Comparison of ENCODE assay signal across 27 cellular contexts in the genomic region with DNA sequence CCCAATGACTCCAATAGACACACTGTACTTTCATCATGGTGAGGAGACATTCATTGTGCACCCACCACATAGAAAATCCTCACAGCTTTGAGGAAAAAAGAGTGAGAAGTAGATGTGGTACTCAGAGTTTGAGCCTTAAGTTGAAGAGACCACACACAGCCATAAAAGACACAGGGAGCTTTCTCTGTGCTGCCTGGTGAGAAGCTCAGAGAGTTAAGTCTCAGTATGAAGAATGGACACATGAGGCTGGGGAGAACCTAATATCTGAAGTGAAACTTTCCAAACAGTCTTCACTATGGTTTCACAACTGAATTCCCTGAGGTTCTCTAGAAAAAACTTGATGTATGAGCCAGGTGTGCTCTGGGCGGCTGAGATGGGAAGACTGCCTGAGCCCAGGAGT.
"Had no signal": no experiment of that assay in that cellular context is flagged by ENCODE, and none has a peak within 500 bp of the region (broad histone marks: within the 10 kb centered on the region; RNA-seq: fewer than 3 reads in every experiment).

No MANE protein-coding gene starts in this region.

- ATAC-seq: psoas muscle; right cardiac atrium; right lobe of liver; stimulated activated effector memory CD8-positive, alpha-beta T cell treated with anti-CD3 and anti-CD28 coated beads, Interleukin-12 subunit alpha, Interleukin-12 subunit beta, amount 100 ng/mL, for 72 hours; stimulated activated naive B cell treated with anti-CD40 and anti-IgM and Interleukin-4, amounts not matched to agents 10 μg/mL and 1 μg/mL and 100 μg/mL, for 72 hours had no signal

- H3K9me3 ChIP-seq: ovary, psoas muscle, right lobe of liver, sigmoid colon, thyroid gland, vagina had no signal

- DNase-seq: occipital lobe; ovary; posterior cingulate gyrus; psoas muscle; right cardiac atrium; right lobe of liver; sigmoid colon; small intestine; stimulated activated CD4-positive, alpha-beta T cell treated with anti-CD3 and anti-CD28 coated beads, Interleukin-15, amount 100 ng/mL, for 24 hours; stimulated activated CD4-positive, alpha-beta T cell treated with anti-CD3 and anti-CD28 coated beads, Interleukin-2, amount 100 ng/mL, for 24 hours; stimulated activated CD4-positive, alpha-beta T cell treated with anti-CD3 and anti-CD28 coated beads, Interleukin-2, amount 100 ng/mL, for 48 hours; stimulated activated CD4-positive, alpha-beta T cell treated with anti-CD3 and anti-CD28 coated beads, Interleukin-4, amount 100 ng/mL, for 24 hours; stimulated activated naive B cell treated with anti-CD40 and anti-IgM and Interleukin-4, amounts not matched to agents 10 μg/mL and 1 μg/mL and 100 μg/mL, for 72 hours; stimulated activated naive CD4-positive, alpha-beta T cell treated with Interleukin-2 at 50 U/mL for 16 hours; stomach; thyroid gland; trophoblast cell; upper lobe of left lung had no signal

- H3K36me3 ChIP-seq: neural progenitor cell, ovary, thyroid gland had no signal

- H3K4me1 Mint-ChIP-seq: nephron; neural progenitor cell; stimulated activated naive B cell treated with anti-CD40 and anti-IgM and Interleukin-4, amounts not matched to agents 10 μg/mL and 1 μg/mL and 100 μg/mL, for 72 hours had no signal

- H3K4me3 ChIP-seq: neural progenitor cell, ovary, psoas muscle, right lobe of liver, sigmoid colon, stomach, thoracic aorta, thyroid gland, tibial nerve, upper lobe of left lung, vagina had no signal

- H2AFZ ChIP-seq: neural progenitor cell, parathyroid adenoma had no signal

- H3K4me1 ChIP-seq: neural progenitor cell, parathyroid adenoma, psoas muscle, right lobe of liver, sigmoid colon, stomach, thyroid gland, tibial nerve, vagina had no signal

- H3K4me2 ChIP-seq: neural progenitor cell had no signal

- H3K79me2 ChIP-seq: parathyroid adenoma had no signal

- H3K9ac ChIP-seq: neural progenitor cell, parathyroid adenoma had no signal

- H3K4me3 Mint-ChIP-seq: nephron; neural progenitor cell; stimulated activated effector memory CD8-positive, alpha-beta T cell treated with anti-CD3 and anti-CD28 coated beads, Interleukin-12 subunit alpha, Interleukin-12 subunit beta, amount 100 ng/mL, for 72 hours; stimulated activated naive B cell treated with anti-CD40 and anti-IgM and Interleukin-4, amounts not matched to agents 10 μg/mL and 1 μg/mL and 100 μg/mL, for 72 hours; stimulated activated naive CD8-positive, alpha-beta T cell treated with anti-CD3 and anti-CD28 coated beads, Interleukin-15, Interleukin-2, amounts not matched to agents 100 ng/mL and 50 ng/mL, for 24 hours had no signal

- H3K27ac Mint-ChIP-seq: nephron; neural progenitor cell; progenitor cell of endocrine pancreas; stimulated activated effector memory CD8-positive, alpha-beta T cell treated with anti-CD3 and anti-CD28 coated beads, Interleukin-12 subunit alpha, Interleukin-12 subunit beta, amount 100 ng/mL, for 72 hours; stimulated activated naive B cell treated with anti-CD40 and anti-IgM and Interleukin-4, amounts not matched to agents 10 μg/mL and 1 μg/mL and 100 μg/mL, for 72 hours; stimulated activated naive CD8-positive, alpha-beta T cell treated with anti-CD3 and anti-CD28 coated beads, Interleukin-15, Interleukin-2, amounts not matched to agents 100 ng/mL and 50 ng/mL, for 24 hours had no signal

- H3K27me3 Mint-ChIP-seq: progenitor cell of endocrine pancreas; stimulated activated naive B cell treated with anti-CD40 and anti-IgM and Interleukin-4, amounts not matched to agents 10 μg/mL and 1 μg/mL and 100 μg/mL, for 72 hours; stimulated activated naive CD8-positive, alpha-beta T cell treated with anti-CD3 and anti-CD28 coated beads, Interleukin-15, Interleukin-2, amounts not matched to agents 100 ng/mL and 50 ng/mL, for 24 hours had no signal

- H3K27me3 ChIP-seq: neural progenitor cell, ovary, right lobe of liver, sigmoid colon, stomach, thyroid gland, tibial nerve, upper lobe of left lung, vagina had no signal
